In the genomic region with DNA sequence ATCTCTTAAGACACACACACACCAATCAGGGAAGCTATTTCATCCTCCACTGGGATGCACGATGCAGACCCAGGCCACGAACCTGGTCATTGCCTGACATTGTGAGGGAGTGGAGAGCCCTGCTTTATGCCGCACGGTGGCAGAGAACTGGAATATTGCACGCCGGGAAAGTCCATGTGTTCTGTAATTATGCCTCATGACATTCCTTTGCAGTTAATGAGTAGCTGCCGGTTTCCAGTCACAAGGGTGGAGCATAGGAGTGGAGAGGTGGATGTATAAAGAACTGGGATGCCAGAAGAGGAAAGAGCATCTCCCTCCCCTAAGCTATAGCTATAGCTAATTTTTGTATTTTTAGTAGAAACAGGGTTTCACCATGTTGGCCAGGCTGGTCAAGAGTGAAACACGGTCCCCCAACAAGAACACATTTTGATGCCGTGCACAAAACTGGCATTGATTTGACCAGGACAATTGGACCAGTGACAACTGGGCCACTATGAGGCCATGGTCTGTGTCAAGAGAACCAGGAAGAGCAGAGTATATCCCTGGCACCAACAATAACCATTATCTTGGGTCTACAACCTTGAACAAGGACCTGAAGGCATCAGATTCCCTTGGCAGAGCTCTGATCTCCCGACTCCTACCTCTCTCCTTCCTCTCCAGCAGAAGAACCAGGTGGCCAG, we compare ENCODE assay signal across 16 cellular contexts. TPM values are rescaled to one million over a fixed set of nuclear protein-coding genes. Genes with fewer than 3 reads are reported as not detected.
A peak's percentile ranks its signal among the peaks of the same experiment; 100 is the strongest.
DNase-seq lines count a peak whose midpoint lies in the region; ATAC-seq and TF ChIP-seq lines count a peak whose summit lies in the region.
"Had no signal": no experiment of that assay in that cellular context is flagged by ENCODE, and none has a peak within 500 bp of the region (broad histone marks: within the 10 kb centered on the region; RNA-seq: fewer than 3 reads in every experiment).

No MANE protein-coding gene starts in this region.

- no peaks in the 10 kb centered on the region for H3K27me3 ChIP-seq in CD4-positive, CD25-positive, alpha-beta regulatory T cell (ENCODE audit: control insufficient read depth, insufficient read depth, low read length)

- H3K4me1 ChIP-seq in CD4-positive, CD25-positive, alpha-beta regulatory T cell (ENCODE audit: control insufficient read depth, insufficient read depth, low read length, poor library complexity, severe bottlenecking): peaks cover 38% of the 10 kb centered on the region

- no peak for ATAC-seq in CD4-positive, CD25-positive, alpha-beta regulatory T cell (ENCODE audit: low read depth in 2 of 2)
- no peak for ATAC-seq in T-helper 17 cell
- ATAC-seq in natural killer cell treated with Interleukin-12 subunit alpha and Interleukin-12 subunit beta and Interleukin-15 and Interleukin-18, amount 100 ng/mL, for 72 hours: no peak
- ATAC-seq: Right ventricle myocardium inferior had no signal

- H3K9me3 ChIP-seq in CD4-positive, CD25-positive, alpha-beta regulatory T cell (ENCODE audit: control insufficient read depth in 2 of 2, low read length in 2 of 2): no peaks in the 10 kb centered on the region
- no peaks in the 10 kb centered on the region for H3K9me3 ChIP-seq in T-helper 17 cell (ENCODE audit: control insufficient read depth, low read length, poor library complexity, severe bottlenecking)
- H3K9me3 ChIP-seq: left ventricle myocardium inferior had no signal

- peak overlapping the region; percentile 71 to 84 (median 84) for H3K27ac Mint-ChIP-seq in CD4-positive, CD25-positive, alpha-beta regulatory T cell
- H3K27ac Mint-ChIP-seq in T-helper 17 cell: peak overlapping the region; percentile 81
- peak overlapping the region; percentile 91 to 98 for H3K27ac Mint-ChIP-seq in natural killer cell treated with Interleukin-12 subunit alpha and Interleukin-12 subunit beta and Interleukin-15 and Interleukin-18, amount 100 ng/mL, for 72 hours
- H3K27ac Mint-ChIP-seq: stimulated activated naive CD8-positive, alpha-beta T cell treated with anti-CD3 and anti-CD28 coated beads, Interleukin-15, Interleukin-2, amounts not matched to agents 100 ng/mL and 50 ng/mL, for 24 hours had no signal

- H3K27ac ChIP-seq in CD4-positive, CD25-positive, alpha-beta regulatory T cell (ENCODE audit: insufficient read depth, low read length, poor library complexity, severe bottlenecking): no peak overlapping the region
- H3K27ac ChIP-seq: HL-60, left ventricle myocardium inferior had no signal

- no peak for DNase-seq in CD4-positive, CD25-positive, alpha-beta regulatory T cell
- no peak for DNase-seq in T-helper 17 cell
- DNase-seq in glomerular visceral epithelial cell (ENCODE audit: extremely low spot score): peak; percentile 66
- DNase-seq in natural killer cell treated with Interleukin-12 subunit alpha and Interleukin-12 subunit beta and Interleukin-15 and Interleukin-18, amount 100 ng/mL, for 72 hours (ENCODE audit: low spot score): no peak
- no peak for DNase-seq in NCI-H1105 treated with DMSO at 0.1 percent for 48 hours (lab: John Stamatoyannopoulos, UW)
- no peak for DNase-seq in GOT3 (lab: John Stamatoyannopoulos, UW)
- DNase-seq in erythroblast (lab: John Stamatoyannopoulos, UW): no peak
- DNase-seq in NCI-H748 treated with DMSO at 0.1 percent for 48 hours (lab: John Stamatoyannopoulos, UW): no peak
- DNase-seq: activated naive CD4-positive, alpha-beta T cell; left ventricle myocardium inferior; NCI-H1417; stimulated activated CD4-positive, alpha-beta T cell treated with anti-CD3 and anti-CD28 coated beads, Interleukin-12 subunit alpha, Interleukin-12 subunit beta, amount 100 ng/mL, for 4 hours; T-helper 2 cell had no signal

- H3K4me3 ChIP-seq in CD4-positive, CD25-positive, alpha-beta regulatory T cell (ENCODE audit: low read depth, low read length): no peak overlapping the region
- H3K4me3 ChIP-seq: left ventricle myocardium inferior had no signal

- peaks cover 22 to 78% (median 40%) of the 10 kb centered on the region in 4 donors for H3K4me1 Mint-ChIP-seq in CD4-positive, CD25-positive, alpha-beta regulatory T cell
- H3K4me1 Mint-ChIP-seq in T-helper 17 cell: peaks cover 63% of the 10 kb centered on the region
- H3K4me1 Mint-ChIP-seq in natural killer cell treated with Interleukin-12 subunit alpha and Interleukin-12 subunit beta and Interleukin-15 and Interleukin-18, amount 100 ng/mL, for 72 hours (ENCODE audit: low read depth in 2 of 2): peaks cover 77 to 79% of the 10 kb centered on the region in 2 donors

- no peak for TF ChIP-seq POLR2A in erythroblast (IDR thresholded peaks at IDR 0.05; ENCODE audit: low read length)

- no peaks in the 10 kb centered on the region for H3K9me3 Mint-ChIP-seq in CD4-positive, CD25-positive, alpha-beta regulatory T cell
- H3K9me3 Mint-ChIP-seq in natural killer cell treated with Interleukin-12 subunit alpha and Interleukin-12 subunit beta and Interleukin-15 and Interleukin-18, amount 100 ng/mL, for 72 hours: no peaks in the 10 kb centered on the region
- H3K9me3 Mint-ChIP-seq: stimulated activated naive CD8-positive, alpha-beta T cell treated with anti-CD3 and anti-CD28 coated beads, Interleukin-15, Interleukin-2, amounts not matched to agents 100 ng/mL and 50 ng/mL, for 24 hours had no signal

- no peak overlapping the region for H3K4me3 Mint-ChIP-seq in CD4-positive, CD25-positive, alpha-beta regulatory T cell
- H3K4me3 Mint-ChIP-seq in T-helper 17 cell: no peak overlapping the region
- H3K4me3 Mint-ChIP-seq in natural killer cell treated with Interleukin-12 subunit alpha and Interleukin-12 subunit beta and Interleukin-15 and Interleukin-18, amount 100 ng/mL, for 72 hours: peak overlapping the region; percentile 35
- H3K4me3 Mint-ChIP-seq: stimulated activated naive CD8-positive, alpha-beta T cell treated with anti-CD3 and anti-CD28 coated beads, Interleukin-15, Interleukin-2, amounts not matched to agents 100 ng/mL and 50 ng/mL, for 24 hours had no signal

- H3K36me3 ChIP-seq in CD4-positive, CD25-positive, alpha-beta regulatory T cell (ENCODE audit: control insufficient read depth, insufficient read depth, low read length): peaks cover 5% of the 10 kb centered on the region
- H3K36me3 ChIP-seq: left ventricle myocardium inferior had no signal

- H3K36me3 Mint-ChIP-seq in CD4-positive, CD25-positive, alpha-beta regulatory T cell: peaks cover 23% of the 10 kb centered on the region
- no peaks in the 10 kb centered on the region for H3K36me3 Mint-ChIP-seq in T-helper 17 cell (ENCODE audit: low read depth)
- H3K36me3 Mint-ChIP-seq in natural killer cell treated with Interleukin-12 subunit alpha and Interleukin-12 subunit beta and Interleukin-15 and Interleukin-18, amount 100 ng/mL, for 72 hours: peaks cover 6% of the 10 kb centered on the region

- no peaks in the 10 kb centered on the region for H3K27me3 Mint-ChIP-seq in CD4-positive, CD25-positive, alpha-beta regulatory T cell
- no peaks in the 10 kb centered on the region for H3K27me3 Mint-ChIP-seq in T-helper 17 cell
- no peaks in the 10 kb centered on the region for H3K27me3 Mint-ChIP-seq in natural killer cell treated with Interleukin-12 subunit alpha and Interleukin-12 subunit beta and Interleukin-15 and Interleukin-18, amount 100 ng/mL, for 72 hours
- H3K27me3 Mint-ChIP-seq: stimulated activated naive CD8-positive, alpha-beta T cell treated with anti-CD3 and anti-CD28 coated beads, Interleukin-15, Interleukin-2, amounts not matched to agents 100 ng/mL and 50 ng/mL, for 24 hours had no signal

RNA-seq across cellular contexts. Expression of gene SH3BP5, which starts 51.4 kb away (rescaled TPM):
- 68.6 TPM for total RNA-seq in CD4-positive, CD25-positive, alpha-beta regulatory T cell
- polyA plus RNA-seq in CD4-positive, CD25-positive, alpha-beta regulatory T cell: 10 to 100 TPM; 24.7 to 40.1 (median 31.6) TPM
- 10 to 100 TPM; 50.7 to 78.4 TPM for total RNA-seq in T-helper 17 cell
- total RNA-seq in natural killer cell treated with Interleukin-12 subunit alpha and Interleukin-12 subunit beta and Interleukin-15 and Interleukin-18, amount 100 ng/mL, for 72 hours: 100 to 1,000 TPM in 1 of 2 donors, 10 to 100 TPM in 1; 58.5 to 165 TPM
